ENCODE assay signal across 12 cellular contexts in genomic region chr15:101192081-101192480, GRCh38. TPM values are rescaled to one million over a fixed set of nuclear protein-coding genes. Genes with fewer than 3 reads are reported as not detected.
A peak's percentile ranks its signal among the peaks of the same experiment; 100 is the strongest.
DNase-seq lines count a peak whose midpoint lies in the region; ATAC-seq and TF ChIP-seq lines count a peak whose summit lies in the region.
"Had no signal": no experiment of that assay in that cellular context is flagged by ENCODE, and none has a peak within 500 bp of the region (broad histone marks: within the 10 kb centered on the region; RNA-seq: fewer than 3 reads in every experiment).

No MANE protein-coding gene starts in this region.

- H3K9me3 Mint-ChIP-seq in stimulated activated naive CD8-positive, alpha-beta T cell treated with anti-CD3 and anti-CD28 coated beads, Interleukin-15, Interleukin-2, amounts not matched to agents 100 ng/mL and 50 ng/mL, for 24 hours, result no peaks in the 10 kb centered on the region
- no peaks in the 10 kb centered on the region for H3K9me3 Mint-ChIP-seq in stimulated activated naive CD8-positive, alpha-beta T cell treated with anti-CD3 and anti-CD28 coated beads, Interleukin-15, amount 100 ng/mL, for 72 hours
- no peaks in the 10 kb centered on the region for H3K9me3 Mint-ChIP-seq in activated naive CD8-positive, alpha-beta T cell treated with anti-CD3 and anti-CD28 coated beads for 36 hours
- H3K9me3 Mint-ChIP-seq in mesothelial cell of epicardium, result no peaks in the 10 kb centered on the region
- H3K9me3 Mint-ChIP-seq: CD8-positive, alpha-beta memory T cell; WTC11 had no signal

- H3K27me3 Mint-ChIP-seq in stimulated activated naive CD8-positive, alpha-beta T cell treated with anti-CD3 and anti-CD28 coated beads, Interleukin-15, Interleukin-2, amounts not matched to agents 100 ng/mL and 50 ng/mL, for 24 hours, result no peaks in the 10 kb centered on the region
- H3K27me3 Mint-ChIP-seq in stimulated activated naive CD8-positive, alpha-beta T cell treated with anti-CD3 and anti-CD28 coated beads, Interleukin-15, amount 100 ng/mL, for 72 hours, result no peaks in the 10 kb centered on the region
- H3K27me3 Mint-ChIP-seq in activated naive CD8-positive, alpha-beta T cell treated with anti-CD3 and anti-CD28 coated beads for 36 hours, result no peaks in the 10 kb centered on the region
- H3K27me3 Mint-ChIP-seq in mesothelial cell of epicardium (ENCODE audit: low read depth), result no peaks in the 10 kb centered on the region

- peaks cover 99% of the 10 kb centered on the region for H3K4me1 Mint-ChIP-seq in stimulated activated naive CD8-positive, alpha-beta T cell treated with anti-CD3 and anti-CD28 coated beads, Interleukin-15, Interleukin-2, amounts not matched to agents 100 ng/mL and 50 ng/mL, for 24 hours (ENCODE audit: low read depth)
- H3K4me1 Mint-ChIP-seq in stimulated activated naive CD8-positive, alpha-beta T cell treated with anti-CD3 and anti-CD28 coated beads, Interleukin-15, amount 100 ng/mL, for 72 hours, result peaks cover 91% of the 10 kb centered on the region
- H3K4me1 Mint-ChIP-seq in activated naive CD8-positive, alpha-beta T cell treated with anti-CD3 and anti-CD28 coated beads for 36 hours, result peaks cover 77% of the 10 kb centered on the region
- peaks cover 59% of the 10 kb centered on the region for H3K4me1 Mint-ChIP-seq in mesothelial cell of epicardium

- no peak for DNase-seq in stimulated activated naive CD8-positive, alpha-beta T cell treated with anti-CD3 and anti-CD28 coated beads, Interleukin-15, amount 100 ng/mL, for 72 hours
- no peak for DNase-seq in activated naive CD8-positive, alpha-beta T cell treated with anti-CD3 and anti-CD28 coated beads for 36 hours
- DNase-seq in mesothelial cell of epicardium (ENCODE audit: low spot score in 2 of 2, unreplicated experiment in 2 of 2) (no peak), SHP77 (lab: John Stamatoyannopoulos, UW) (no peak), NAMALWA (ENCODE audit: low spot score) (no peak)
- DNase-seq: activated effector memory CD4-positive, alpha-beta T cell treated with anti-CD3 and anti-CD28 coated beads, Interleukin-2, amount 50 U/mL, for 16 hours; CD8-positive, alpha-beta memory T cell had no signal

- peaks cover 21% of the 10 kb centered on the region for H3K36me3 Mint-ChIP-seq in stimulated activated naive CD8-positive, alpha-beta T cell treated with anti-CD3 and anti-CD28 coated beads, Interleukin-15, Interleukin-2, amounts not matched to agents 100 ng/mL and 50 ng/mL, for 24 hours (ENCODE audit: low read depth)
- H3K36me3 Mint-ChIP-seq in activated naive CD8-positive, alpha-beta T cell treated with anti-CD3 and anti-CD28 coated beads for 36 hours, result peaks cover 39% of the 10 kb centered on the region
- H3K36me3 Mint-ChIP-seq in mesothelial cell of epicardium, result no peaks in the 10 kb centered on the region

- no peak for TF ChIP-seq CTCF in mesothelial cell of epicardium (IDR thresholded peaks at IDR 0.05; ENCODE audit: unreplicated experiment)

- H3K27ac Mint-ChIP-seq in stimulated activated naive CD8-positive, alpha-beta T cell treated with anti-CD3 and anti-CD28 coated beads, Interleukin-15, Interleukin-2, amounts not matched to agents 100 ng/mL and 50 ng/mL, for 24 hours, result peak overlapping the region; percentile 9
- peak overlapping the region in 1 of 2 donors; percentile 27 for H3K27ac Mint-ChIP-seq in stimulated activated naive CD8-positive, alpha-beta T cell treated with anti-CD3 and anti-CD28 coated beads, Interleukin-15, amount 100 ng/mL, for 72 hours
- peak overlapping the region; percentile 74 for H3K27ac Mint-ChIP-seq in activated naive CD8-positive, alpha-beta T cell treated with anti-CD3 and anti-CD28 coated beads for 36 hours
- H3K27ac Mint-ChIP-seq in mesothelial cell of epicardium, result peak overlapping the region; percentile 68
- H3K27ac Mint-ChIP-seq: WTC11 had no signal

- no peak overlapping the region for H3K4me3 Mint-ChIP-seq in stimulated activated naive CD8-positive, alpha-beta T cell treated with anti-CD3 and anti-CD28 coated beads, Interleukin-15, Interleukin-2, amounts not matched to agents 100 ng/mL and 50 ng/mL, for 24 hours
- peak overlapping the region in 1 of 2 donors; percentile 59 for H3K4me3 Mint-ChIP-seq in stimulated activated naive CD8-positive, alpha-beta T cell treated with anti-CD3 and anti-CD28 coated beads, Interleukin-15, amount 100 ng/mL, for 72 hours
- no peak overlapping the region for H3K4me3 Mint-ChIP-seq in activated naive CD8-positive, alpha-beta T cell treated with anti-CD3 and anti-CD28 coated beads for 36 hours
- no peak overlapping the region for H3K4me3 Mint-ChIP-seq in mesothelial cell of epicardium
- H3K4me3 Mint-ChIP-seq: WTC11 had no signal

- ATAC-seq in stimulated activated naive CD8-positive, alpha-beta T cell treated with anti-CD3 and anti-CD28 coated beads, Interleukin-15, amount 100 ng/mL, for 72 hours, result no peak
- ATAC-seq in HG02970 (IDR thresholded peaks at IDR 0.05; ENCODE audit: low FRiP score, unreplicated experiment), result no peak
- no peak for ATAC-seq in HG03469 (IDR thresholded peaks at IDR 0.05; ENCODE audit: unreplicated experiment)
- ATAC-seq: esophagus mucosa, WTC11 had no signal

RNA-seq across cellular contexts. Expression of gene CHSY1, which starts 59.8 kb away (rescaled TPM):
- total RNA-seq in activated naive CD8-positive, alpha-beta T cell treated with anti-CD3 and anti-CD28 coated beads for 36 hours, result 10 to 100 TPM; 35.5 to 37.0 TPM
- total RNA-seq in mesothelial cell of epicardium, result 65.1 to 71.6 TPM (median 69.3 TPM) in 3 replicates
